Comparison of ENCODE assay signal across 2 cellular contexts in genomic region chr13:61761690-61762089, GRCh38.
TF ChIP-seq lines count a peak whose summit lies in the region.

No MANE protein-coding gene starts in this region.

TF ChIP-seq in HepG2, 621 proteins besides CTCF, POLR2A, EP300 and RAD21 (continued from another document):
- TF ChIP-seq MAFF (IDR thresholded peaks at IDR 0.05; ENCODE audit: low read depth, low read length) (peak; percentile 64; the same call in 1 of the 2 replicates), MAFK (conservative IDR thresholded peaks at IDR 0.05 in 1 of 2, IDR thresholded peaks at IDR 0.05 in 1 of 2; ENCODE audit: low read length in 2 of 2) (peak; percentile 15 to 71; a peak in 2 of 4 replicates), HMG20A (CRISPR knock-in tag; IDR thresholded peaks at IDR 0.05; ENCODE audit: borderline replicate concordance) (no peak), ZNF18 (CRISPR knock-in tag; IDR thresholded peaks at IDR 0.05; ENCODE audit: insufficient replicate concordance) (no peak), ZNF737 (CRISPR knock-in tag; IDR thresholded peaks at IDR 0.05; ENCODE audit: borderline replicate concordance) (no peak)
- TF ChIP-seq, protein P1, sequence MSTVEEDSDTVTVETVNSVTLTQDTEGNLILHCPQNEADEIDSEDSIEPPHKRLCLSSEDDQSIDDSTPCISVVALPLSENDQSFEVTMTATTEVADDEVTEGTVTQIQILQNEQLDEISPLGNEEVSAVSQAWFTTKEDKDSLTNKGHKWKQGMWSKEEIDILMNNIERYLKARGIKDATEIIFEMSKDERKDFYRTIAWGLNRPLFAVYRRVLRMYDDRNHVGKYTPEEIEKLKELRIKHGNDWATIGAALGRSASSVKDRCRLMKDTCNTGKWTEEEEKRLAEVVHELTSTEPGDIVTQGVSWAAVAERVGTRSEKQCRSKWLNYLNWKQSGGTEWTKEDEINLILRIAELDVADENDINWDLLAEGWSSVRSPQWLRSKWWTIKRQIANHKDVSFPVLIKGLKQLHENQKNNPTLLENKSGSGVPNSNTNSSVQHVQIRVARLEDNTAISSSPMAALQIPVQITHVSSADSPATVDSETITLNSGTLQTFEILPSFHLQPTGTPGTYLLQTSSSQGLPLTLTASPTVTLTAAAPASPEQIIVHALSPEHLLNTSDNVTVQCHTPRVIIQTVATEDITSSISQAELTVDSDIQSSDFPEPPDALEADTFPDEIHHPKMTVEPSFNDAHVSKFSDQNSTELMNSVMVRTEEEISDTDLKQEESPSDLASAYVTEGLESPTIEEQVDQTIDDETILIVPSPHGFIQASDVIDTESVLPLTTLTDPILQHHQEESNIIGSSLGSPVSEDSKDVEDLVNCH (CRISPR knock-in tag; IDR thresholded peaks at IDR 0.05) = no peak

TF ChIP-seq in IMR-90, 13 proteins besides CTCF, POLR2A, EP300 and RAD21 (continued from another document):
- no peak for TF ChIP-seq ELK1 (IDR thresholded peaks at IDR 0.05; ENCODE audit: borderline replicate concordance, low read depth, low read length)
